ENCODE assay signal across 2 cellular contexts in the genomic region with DNA sequence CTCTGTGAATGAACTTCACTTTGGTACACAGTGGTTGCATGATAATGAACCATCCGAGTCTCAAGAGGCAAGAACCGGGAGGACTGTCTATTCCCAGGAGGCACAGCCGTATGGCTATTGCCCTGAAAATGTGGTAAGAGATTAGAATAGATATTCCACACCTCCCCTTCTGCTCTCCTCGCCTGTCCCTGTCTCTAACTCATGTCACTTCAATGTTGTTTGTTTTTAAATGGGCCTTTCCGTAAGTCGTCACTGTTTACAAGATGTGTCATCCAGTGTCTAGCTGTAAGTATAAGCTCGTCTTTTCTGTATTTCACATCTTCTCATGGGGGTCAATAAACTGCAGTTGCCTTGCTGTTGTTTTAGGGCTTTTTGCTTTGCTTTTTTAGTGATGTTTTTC.
TF ChIP-seq lines count a peak whose summit lies in the region.

No MANE protein-coding gene starts in this region.

TF ChIP-seq in IMR-90, 13 proteins besides CTCF, POLR2A, EP300 and RAD21:
- no peak for TF ChIP-seq NFE2L2 (IDR thresholded peaks at IDR 0.05; ENCODE audit: low read depth, low read length)
- TF ChIP-seq, protein P1, sequence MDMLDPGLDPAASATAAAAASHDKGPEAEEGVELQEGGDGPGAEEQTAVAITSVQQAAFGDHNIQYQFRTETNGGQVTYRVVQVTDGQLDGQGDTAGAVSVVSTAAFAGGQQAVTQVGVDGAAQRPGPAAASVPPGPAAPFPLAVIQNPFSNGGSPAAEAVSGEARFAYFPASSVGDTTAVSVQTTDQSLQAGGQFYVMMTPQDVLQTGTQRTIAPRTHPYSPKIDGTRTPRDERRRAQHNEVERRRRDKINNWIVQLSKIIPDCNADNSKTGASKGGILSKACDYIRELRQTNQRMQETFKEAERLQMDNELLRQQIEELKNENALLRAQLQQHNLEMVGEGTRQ (IDR thresholded peaks at IDR 0.05; ENCODE audit: low read depth, low read length): no peak
- TF ChIP-seq MAZ (IDR thresholded peaks at IDR 0.05; ENCODE audit: borderline replicate concordance, low read depth, low read length): no peak
- no peak for TF ChIP-seq RFX5 (IDR thresholded peaks at IDR 0.05; ENCODE audit: low read depth, low read length)
- no peak for TF ChIP-seq FOS (IDR thresholded peaks at IDR 0.05; ENCODE audit: low read depth, low read length)
- TF ChIP-seq CEBPB (IDR thresholded peaks at IDR 0.05; ENCODE audit: low read depth, low read length): no peak
- TF ChIP-seq CHD1 (IDR thresholded peaks at IDR 0.05; ENCODE audit: low read depth, low read length): no peak
- TF ChIP-seq BHLHE40 (IDR thresholded peaks at IDR 0.05; ENCODE audit: low read depth, low read length): no peak
- TF ChIP-seq MAFK (IDR thresholded peaks at IDR 0.05; ENCODE audit: low read depth, low read length): no peak
- no peak for TF ChIP-seq MXI1 (IDR thresholded peaks at IDR 0.05; ENCODE audit: borderline replicate concordance, low read depth, low read length)
- TF ChIP-seq, protein P2, sequence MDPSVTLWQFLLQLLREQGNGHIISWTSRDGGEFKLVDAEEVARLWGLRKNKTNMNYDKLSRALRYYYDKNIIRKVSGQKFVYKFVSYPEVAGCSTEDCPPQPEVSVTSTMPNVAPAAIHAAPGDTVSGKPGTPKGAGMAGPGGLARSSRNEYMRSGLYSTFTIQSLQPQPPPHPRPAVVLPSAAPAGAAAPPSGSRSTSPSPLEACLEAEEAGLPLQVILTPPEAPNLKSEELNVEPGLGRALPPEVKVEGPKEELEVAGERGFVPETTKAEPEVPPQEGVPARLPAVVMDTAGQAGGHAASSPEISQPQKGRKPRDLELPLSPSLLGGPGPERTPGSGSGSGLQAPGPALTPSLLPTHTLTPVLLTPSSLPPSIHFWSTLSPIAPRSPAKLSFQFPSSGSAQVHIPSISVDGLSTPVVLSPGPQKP (IDR thresholded peaks at IDR 0.05; ENCODE audit: borderline replicate concordance, low read depth, low read length): no peak
- no peak for TF ChIP-seq SMC3 (IDR thresholded peaks at IDR 0.05; ENCODE audit: low read depth, low read length)
- no peak for TF ChIP-seq RCOR1 (IDR thresholded peaks at IDR 0.05; ENCODE audit: insufficient replicate concordance, low read length)

TF ChIP-seq in GM23338, 12 proteins besides CTCF, POLR2A, EP300 and RAD21:
- TF ChIP-seq, protein P3, sequence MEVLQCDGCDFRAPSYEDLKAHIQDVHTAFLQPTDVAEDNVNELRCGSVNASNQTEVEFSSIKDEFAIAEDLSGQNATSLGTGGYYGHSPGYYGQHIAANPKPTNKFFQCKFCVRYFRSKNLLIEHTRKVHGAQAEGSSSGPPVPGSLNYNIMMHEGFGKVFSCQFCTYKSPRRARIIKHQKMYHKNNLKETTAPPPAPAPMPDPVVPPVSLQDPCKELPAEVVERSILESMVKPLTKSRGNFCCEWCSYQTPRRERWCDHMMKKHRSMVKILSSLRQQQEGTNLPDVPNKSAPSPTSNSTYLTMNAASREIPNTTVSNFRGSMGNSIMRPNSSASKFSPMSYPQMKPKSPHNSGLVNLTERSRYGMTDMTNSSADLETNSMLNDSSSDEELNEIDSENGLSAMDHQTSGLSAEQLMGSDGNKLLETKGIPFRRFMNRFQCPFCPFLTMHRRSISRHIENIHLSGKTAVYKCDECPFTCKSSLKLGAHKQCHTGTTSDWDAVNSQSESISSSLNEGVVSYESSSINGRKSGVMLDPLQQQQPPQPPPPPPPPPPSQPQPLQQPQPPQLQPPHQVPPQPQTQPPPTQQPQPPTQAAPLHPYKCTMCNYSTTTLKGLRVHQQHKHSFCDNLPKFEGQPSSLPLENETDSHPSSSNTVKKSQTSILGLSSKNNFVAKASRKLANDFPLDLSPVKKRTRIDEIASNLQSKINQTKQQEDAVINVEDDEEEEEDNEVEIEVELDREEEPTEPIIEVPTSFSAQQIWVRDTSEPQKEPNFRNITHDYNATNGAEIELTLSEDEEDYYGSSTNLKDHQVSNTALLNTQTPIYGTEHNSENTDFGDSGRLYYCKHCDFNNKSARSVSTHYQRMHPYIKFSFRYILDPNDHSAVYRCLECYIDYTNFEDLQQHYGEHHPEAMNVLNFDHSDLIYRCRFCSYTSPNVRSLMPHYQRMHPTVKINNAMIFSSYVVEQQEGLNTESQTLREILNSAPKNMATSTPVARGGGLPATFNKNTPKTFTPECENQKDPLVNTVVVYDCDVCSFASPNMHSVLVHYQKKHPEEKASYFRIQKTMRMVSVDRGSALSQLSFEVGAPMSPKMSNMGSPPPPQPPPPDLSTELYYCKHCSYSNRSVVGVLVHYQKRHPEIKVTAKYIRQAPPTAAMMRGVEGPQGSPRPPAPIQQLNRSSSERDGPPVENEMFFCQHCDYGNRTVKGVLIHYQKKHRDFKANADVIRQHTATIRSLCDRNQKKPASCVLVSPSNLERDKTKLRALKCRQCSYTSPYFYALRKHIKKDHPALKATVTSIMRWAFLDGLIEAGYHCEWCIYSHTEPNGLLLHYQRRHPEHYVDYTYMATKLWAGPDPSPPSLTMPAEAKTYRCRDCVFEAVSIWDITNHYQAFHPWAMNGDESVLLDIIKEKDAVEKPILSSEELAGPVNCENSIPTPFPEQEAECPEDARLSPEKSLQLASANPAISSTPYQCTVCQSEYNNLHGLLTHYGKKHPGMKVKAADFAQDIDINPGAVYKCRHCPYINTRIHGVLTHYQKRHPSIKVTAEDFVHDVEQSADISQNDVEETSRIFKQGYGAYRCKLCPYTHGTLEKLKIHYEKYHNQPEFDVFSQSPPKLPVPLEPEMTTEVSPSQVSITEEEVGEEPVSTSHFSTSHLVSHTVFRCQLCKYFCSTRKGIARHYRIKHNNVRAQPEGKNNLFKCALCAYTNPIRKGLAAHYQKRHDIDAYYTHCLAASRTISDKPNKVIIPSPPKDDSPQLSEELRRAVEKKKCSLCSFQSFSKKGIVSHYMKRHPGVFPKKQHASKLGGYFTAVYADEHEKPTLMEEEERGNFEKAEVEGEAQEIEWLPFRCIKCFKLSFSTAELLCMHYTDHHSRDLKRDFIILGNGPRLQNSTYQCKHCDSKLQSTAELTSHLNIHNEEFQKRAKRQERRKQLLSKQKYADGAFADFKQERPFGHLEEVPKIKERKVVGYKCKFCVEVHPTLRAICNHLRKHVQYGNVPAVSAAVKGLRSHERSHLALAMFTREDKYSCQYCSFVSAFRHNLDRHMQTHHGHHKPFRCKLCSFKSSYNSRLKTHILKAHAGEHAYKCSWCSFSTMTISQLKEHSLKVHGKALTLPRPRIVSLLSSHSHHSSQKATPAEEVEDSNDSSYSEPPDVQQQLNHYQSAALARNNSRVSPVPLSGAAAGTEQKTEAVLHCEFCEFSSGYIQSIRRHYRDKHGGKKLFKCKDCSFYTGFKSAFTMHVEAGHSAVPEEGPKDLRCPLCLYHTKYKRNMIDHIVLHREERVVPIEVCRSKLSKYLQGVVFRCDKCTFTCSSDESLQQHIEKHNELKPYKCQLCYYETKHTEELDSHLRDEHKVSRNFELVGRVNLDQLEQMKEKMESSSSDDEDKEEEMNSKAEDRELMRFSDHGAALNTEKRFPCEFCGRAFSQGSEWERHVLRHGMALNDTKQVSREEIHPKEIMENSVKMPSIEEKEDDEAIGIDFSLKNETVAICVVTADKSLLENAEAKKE (CRISPR knock-in tag; IDR thresholded peaks at IDR 0.05): no peak
- TF ChIP-seq, protein P4, sequence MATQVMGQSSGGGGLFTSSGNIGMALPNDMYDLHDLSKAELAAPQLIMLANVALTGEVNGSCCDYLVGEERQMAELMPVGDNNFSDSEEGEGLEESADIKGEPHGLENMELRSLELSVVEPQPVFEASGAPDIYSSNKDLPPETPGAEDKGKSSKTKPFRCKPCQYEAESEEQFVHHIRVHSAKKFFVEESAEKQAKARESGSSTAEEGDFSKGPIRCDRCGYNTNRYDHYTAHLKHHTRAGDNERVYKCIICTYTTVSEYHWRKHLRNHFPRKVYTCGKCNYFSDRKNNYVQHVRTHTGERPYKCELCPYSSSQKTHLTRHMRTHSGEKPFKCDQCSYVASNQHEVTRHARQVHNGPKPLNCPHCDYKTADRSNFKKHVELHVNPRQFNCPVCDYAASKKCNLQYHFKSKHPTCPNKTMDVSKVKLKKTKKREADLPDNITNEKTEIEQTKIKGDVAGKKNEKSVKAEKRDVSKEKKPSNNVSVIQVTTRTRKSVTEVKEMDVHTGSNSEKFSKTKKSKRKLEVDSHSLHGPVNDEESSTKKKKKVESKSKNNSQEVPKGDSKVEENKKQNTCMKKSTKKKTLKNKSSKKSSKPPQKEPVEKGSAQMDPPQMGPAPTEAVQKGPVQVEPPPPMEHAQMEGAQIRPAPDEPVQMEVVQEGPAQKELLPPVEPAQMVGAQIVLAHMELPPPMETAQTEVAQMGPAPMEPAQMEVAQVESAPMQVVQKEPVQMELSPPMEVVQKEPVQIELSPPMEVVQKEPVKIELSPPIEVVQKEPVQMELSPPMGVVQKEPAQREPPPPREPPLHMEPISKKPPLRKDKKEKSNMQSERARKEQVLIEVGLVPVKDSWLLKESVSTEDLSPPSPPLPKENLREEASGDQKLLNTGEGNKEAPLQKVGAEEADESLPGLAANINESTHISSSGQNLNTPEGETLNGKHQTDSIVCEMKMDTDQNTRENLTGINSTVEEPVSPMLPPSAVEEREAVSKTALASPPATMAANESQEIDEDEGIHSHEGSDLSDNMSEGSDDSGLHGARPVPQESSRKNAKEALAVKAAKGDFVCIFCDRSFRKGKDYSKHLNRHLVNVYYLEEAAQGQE (IDR thresholded peaks at IDR 0.05; ENCODE audit: unreplicated experiment): no peak
- TF ChIP-seq EZH2 (IDR thresholded peaks at IDR 0.05; ENCODE audit: low read depth, unreplicated experiment): no peak
